Comparison of ENCODE assay signal across 13 cellular contexts in genomic region chr15:85474700-85475316, GRCh38.
A peak's percentile ranks its signal among the peaks of the same experiment; 100 is the strongest.
DNase-seq lines count a peak whose midpoint lies in the region; ATAC-seq and TF ChIP-seq lines count a peak whose summit lies in the region.
"Had no signal": no experiment of that assay in that cellular context is flagged by ENCODE, and none has a peak within 500 bp of the region (broad histone marks: within the 10 kb centered on the region; RNA-seq: fewer than 3 reads in every experiment).

No MANE protein-coding gene starts in this region.

- no peaks in the 10 kb centered on the region; the same call in 1 of the 2 replicates for H4K20me1 ChIP-seq in OCI-LY7 (ENCODE audit: insufficient read depth, low read length)
- peaks cover 58% of the 10 kb centered on the region for H4K20me1 ChIP-seq in neural progenitor cell (ENCODE audit: low read depth)

- H3K4me1 Mint-ChIP-seq in stimulated activated naive CD8-positive, alpha-beta T cell treated with anti-CD3 and anti-CD28 coated beads, Interleukin-15, amount 100 ng/mL, for 72 hours, result peaks cover 64% of the 10 kb centered on the region
- peaks cover 88% of the 10 kb centered on the region for H3K4me1 Mint-ChIP-seq in stimulated activated naive CD8-positive, alpha-beta T cell treated with anti-CD3 and anti-CD28 coated beads, Interleukin-15, Interleukin-2, amounts not matched to agents 100 ng/mL and 50 ng/mL, for 24 hours (ENCODE audit: low read depth)
- H3K4me1 Mint-ChIP-seq in neural progenitor cell, result peaks cover 73% of the 10 kb centered on the region

- H3K36me3 ChIP-seq in OCI-LY7 (ENCODE audit: insufficient read depth, low read length) (peaks cover 23% of the 10 kb centered on the region), neural progenitor cell (no peaks in the 10 kb centered on the region)
- H3K36me3 ChIP-seq: gastrocnemius medialis had no signal

- no peaks in the 10 kb centered on the region for H3K9me2 ChIP-seq in OCI-LY7 (ENCODE audit: insufficient read depth, low read length)

- H3F3A ChIP-seq in neural progenitor cell (ENCODE audit: low read depth), result peaks cover 17% of the 10 kb centered on the region

- H3K79me2 ChIP-seq in OCI-LY7 (ENCODE audit: insufficient read depth, low read depth, low read length), result peaks cover 100% of the 10 kb centered on the region
- H3K79me2 ChIP-seq in neural progenitor cell (ENCODE audit: low read depth), result peaks cover 97% of the 10 kb centered on the region

- no peak overlapping the region for H2AFZ ChIP-seq in OCI-LY7 (ENCODE audit: low read length)
- no peak overlapping the region for H2AFZ ChIP-seq in neural progenitor cell (replicated peaks)

- intact Hi-C loops in OCI-LY7 (cut with micrococcal nuclease; ENCODE audit: unreplicated experiment), result loop anchor here (2.0 kb wide), 2 partner anchors 92 to 144 kb away; no protein-coding TSS in a partner anchor

- no peaks in the 10 kb centered on the region for H3K27me3 Mint-ChIP-seq in stimulated activated naive CD8-positive, alpha-beta T cell treated with anti-CD3 and anti-CD28 coated beads, Interleukin-15, amount 100 ng/mL, for 72 hours
- H3K27me3 Mint-ChIP-seq in stimulated activated naive CD8-positive, alpha-beta T cell treated with anti-CD3 and anti-CD28 coated beads, Interleukin-15, Interleukin-2, amounts not matched to agents 100 ng/mL and 50 ng/mL, for 24 hours, result no peaks in the 10 kb centered on the region
- peaks cover 3% of the 10 kb centered on the region for H3K27me3 Mint-ChIP-seq in neural progenitor cell (ENCODE audit: insufficient read depth, low read depth)

- BruUV-seq in OCI-LY7 (replicated peaks; lab: Mats Ljungman, UMichigan), result TSS peak; percentile 96

- H3K27ac ChIP-seq in OCI-LY7 (ENCODE audit: low read depth, low read length, poor library complexity, severe bottlenecking) (peak overlapping the region; percentile 92), neural progenitor cell (no peak overlapping the region)
- H3K27ac ChIP-seq: gastrocnemius medialis had no signal

- H3K4me1 ChIP-seq in OCI-LY7 (ENCODE audit: insufficient read depth, low read length, poor library complexity, severe bottlenecking) (peaks cover 99% of the 10 kb centered on the region), neural progenitor cell (peaks cover 61% of the 10 kb centered on the region)

- H3K9me3 ChIP-seq in OCI-LY7 (ENCODE audit: low read length) (peaks cover 8% of the 10 kb centered on the region; the same call in 1 of the 2 replicates), neural progenitor cell (ENCODE audit: low read depth) (no peaks in the 10 kb centered on the region)
- H3K9me3 ChIP-seq: gastrocnemius medialis had no signal

- CTCF ChIA-PET in OCI-LY7 (lab: Charles Lee; ENCODE audit: unreplicated experiment), result interaction anchor here (0.8 to 1.7 kb wide), 4 partner anchors 11 to 144 kb away, joined by 3 to 10 read pairs (median 6); no protein-coding TSS in a partner anchor

- H3K4me2 ChIP-seq in OCI-LY7 (ENCODE audit: low read length) (peak overlapping the region; percentile 72), neural progenitor cell (no peak overlapping the region)

- H3K4me3 ChIP-seq in OCI-LY7 (ENCODE audit: low read depth, low read length, poor library complexity, severe bottlenecking), result peak overlapping the region; percentile 52
- H3K4me3 ChIP-seq in neural progenitor cell, result no peak overlapping the region
- H3K4me3 ChIP-seq: gastrocnemius medialis had no signal

- H3K9ac ChIP-seq in neural progenitor cell, result no peak overlapping the region

- H3K4me3 Mint-ChIP-seq in stimulated activated naive CD8-positive, alpha-beta T cell treated with anti-CD3 and anti-CD28 coated beads, Interleukin-15, amount 100 ng/mL, for 72 hours, result no peak overlapping the region
- no peak overlapping the region for H3K4me3 Mint-ChIP-seq in stimulated activated naive CD8-positive, alpha-beta T cell treated with anti-CD3 and anti-CD28 coated beads, Interleukin-15, Interleukin-2, amounts not matched to agents 100 ng/mL and 50 ng/mL, for 24 hours
- no peak overlapping the region for H3K4me3 Mint-ChIP-seq in neural progenitor cell

- H3K9me3 Mint-ChIP-seq in stimulated activated naive CD8-positive, alpha-beta T cell treated with anti-CD3 and anti-CD28 coated beads, Interleukin-15, amount 100 ng/mL, for 72 hours, result no peaks in the 10 kb centered on the region
- H3K9me3 Mint-ChIP-seq in stimulated activated naive CD8-positive, alpha-beta T cell treated with anti-CD3 and anti-CD28 coated beads, Interleukin-15, Interleukin-2, amounts not matched to agents 100 ng/mL and 50 ng/mL, for 24 hours, result no peaks in the 10 kb centered on the region
- no peaks in the 10 kb centered on the region for H3K9me3 Mint-ChIP-seq in neural progenitor cell

- no peak for DNase-seq in stimulated activated naive CD8-positive, alpha-beta T cell treated with anti-CD3 and anti-CD28 coated beads, Interleukin-15, Interleukin-2, amounts not matched to agents 100 U/mL and 50 U/mL, for 24 hours
- DNase-seq in stimulated activated naive CD8-positive, alpha-beta T cell treated with anti-CD3 and anti-CD28 coated beads, Interleukin-15, amount 100 ng/mL, for 72 hours, result no peak
- DNase-seq in OCI-LY7 (ENCODE audit: low spot score), result peak; percentile 76
- DNase-seq in KBM-7, result no peak
- DNase-seq in SK-N-DZ (ENCODE audit: low spot score), result no peak
- no peak for DNase-seq in neural progenitor cell (ENCODE audit: low spot score)
- DNase-seq: activated T-cell treated with anti-CD3 and anti-CD28 coated beads, Interleukin-2, amount 50 U/mL, for 48 hours; gastrocnemius medialis; H7; stimulated activated CD4-positive, alpha-beta T cell treated with anti-CD3 and anti-CD28 coated beads, Interleukin-12 subunit alpha, Interleukin-12 subunit beta, amount 100 ng/mL, for 4 hours; stimulated activated naive CD4-positive, alpha-beta T cell treated with Interleukin-2 at 50 U/mL for 16 hours had no signal

- in situ Hi-C loops in KBM-7 (cut with MboI; ENCODE audit: low pct_unique_long_range_greater_than_20kb, low sequenced_read_pairs), result no loop called here

- POLR2A ChIA-PET in OCI-LY7 (lab: Charles Lee), result interaction anchor here (0.6 to 9.3 kb wide), 22 partner anchors 9 to 336 kb away, joined by 3 to 66 read pairs (median 4); no protein-coding TSS in a partner anchor

- peak overlapping the region in 1 of 2 donors; percentile 56 for H3K27ac Mint-ChIP-seq in stimulated activated naive CD8-positive, alpha-beta T cell treated with anti-CD3 and anti-CD28 coated beads, Interleukin-15, amount 100 ng/mL, for 72 hours
- H3K27ac Mint-ChIP-seq in stimulated activated naive CD8-positive, alpha-beta T cell treated with anti-CD3 and anti-CD28 coated beads, Interleukin-15, Interleukin-2, amounts not matched to agents 100 ng/mL and 50 ng/mL, for 24 hours, result peak overlapping the region; percentile 21
- H3K27ac Mint-ChIP-seq in neural progenitor cell, result no peak overlapping the region

- H3K36me3 Mint-ChIP-seq in stimulated activated naive CD8-positive, alpha-beta T cell treated with anti-CD3 and anti-CD28 coated beads, Interleukin-15, Interleukin-2, amounts not matched to agents 100 ng/mL and 50 ng/mL, for 24 hours (ENCODE audit: low read depth), result no peaks in the 10 kb centered on the region
- no peaks in the 10 kb centered on the region for H3K36me3 Mint-ChIP-seq in neural progenitor cell

- TF ChIP-seq CTCF in OCI-LY7 (conservative IDR thresholded peaks at IDR 0.05; ENCODE audit: low read length), result no peak
- no peak for TF ChIP-seq CTCF in neural progenitor cell (IDR thresholded peaks at IDR 0.05)

- H3K27me3 ChIP-seq in neural progenitor cell, result no peaks in the 10 kb centered on the region
- H3K27me3 ChIP-seq: gastrocnemius medialis had no signal

- peak; percentile 29 for ATAC-seq in stimulated activated naive CD8-positive, alpha-beta T cell treated with anti-CD3 and anti-CD28 coated beads, Interleukin-15, Interleukin-2, amounts not matched to agents 100 U/mL and 50 U/mL, for 24 hours
- no peak for ATAC-seq in stimulated activated naive CD8-positive, alpha-beta T cell treated with anti-CD3 and anti-CD28 coated beads, Interleukin-15, amount 100 ng/mL, for 72 hours
- peak; percentile 45 for ATAC-seq in HG02840 (IDR thresholded peaks at IDR 0.05; ENCODE audit: low FRiP score, unreplicated experiment)
- ATAC-seq: gastrocnemius medialis had no signal
